In the genomic region with DNA sequence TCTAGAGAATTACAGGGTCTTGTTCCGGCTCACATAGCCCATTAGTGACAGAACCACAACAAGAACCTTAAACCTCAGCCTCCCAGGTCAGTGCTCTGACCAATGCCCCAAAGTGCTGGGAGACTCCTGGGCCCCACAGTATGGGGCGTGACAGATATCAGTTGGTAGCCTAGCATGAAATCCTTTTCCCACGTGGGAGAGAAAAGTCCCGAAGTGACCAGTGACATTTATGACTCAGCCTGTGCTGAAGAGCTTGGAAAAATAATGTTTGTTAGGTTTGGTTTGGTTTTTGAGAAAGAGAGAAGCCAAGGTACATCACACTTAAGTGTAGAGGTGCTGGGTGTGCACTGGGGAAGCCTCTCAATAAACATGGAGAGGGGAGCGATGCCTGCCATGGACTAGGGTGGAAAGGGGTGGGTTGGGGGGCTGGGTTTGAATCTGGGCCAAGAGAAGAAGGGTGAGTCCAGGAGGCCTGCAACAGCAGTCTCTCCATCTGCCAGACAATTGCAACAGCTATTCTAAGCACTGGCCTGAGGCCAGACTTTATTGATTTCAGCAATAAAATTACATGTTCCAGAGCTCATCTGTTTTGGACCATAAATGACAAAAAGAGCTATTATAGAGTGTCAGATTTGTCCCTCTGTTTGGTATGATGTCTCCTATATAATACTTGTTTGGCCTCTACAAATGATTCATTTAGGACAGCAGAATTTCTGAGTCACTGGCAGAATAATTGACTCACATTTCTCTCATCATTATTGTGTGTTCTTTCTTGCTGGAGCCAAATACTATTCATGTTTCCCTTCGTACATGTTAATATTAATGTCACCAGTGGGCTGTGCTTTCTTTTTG, we compare ENCODE assay signal across 8 cellular contexts. TPM values are rescaled to one million over a fixed set of nuclear protein-coding genes. Genes with fewer than 3 reads are reported as not detected.
DNase-seq lines count a peak whose midpoint lies in the region; ATAC-seq and TF ChIP-seq lines count a peak whose summit lies in the region.

No MANE protein-coding gene starts in this region.

- ATAC-seq in GM19023 (IDR thresholded peaks at IDR 0.05; ENCODE audit: unreplicated experiment), result no peak

- H3K4me1 ChIP-seq in CD8-positive, alpha-beta memory T cell (ENCODE audit: insufficient read depth, low read length), result no peaks in the 10 kb centered on the region

- DNase-seq in AG09309 (ENCODE audit: low read depth), result peak; percentile 13
- peak; percentile 97 for DNase-seq in NCI-H1105 treated with DMSO at 0.1 percent for 48 hours (lab: John Stamatoyannopoulos, UW)
- peak; percentile 39 for DNase-seq in astrocyte of the hippocampus (ENCODE audit: low read depth, low spot score)
- DNase-seq in lung microvascular endothelial cell (ENCODE audit: low read depth in 2 of 2), result peak; percentile 83 to 96
- DNase-seq in NCI-H2196 (lab: John Stamatoyannopoulos, UW; ENCODE audit: unreplicated experiment), result no peak
- DNase-seq in CD8-positive, alpha-beta memory T cell, result no peak
- DNase-seq in T-helper 1 cell, result no peak

- H3K9me3 Mint-ChIP-seq in CD8-positive, alpha-beta memory T cell, result no peaks in the 10 kb centered on the region

- CTCF ChIA-PET in CD8-positive, alpha-beta memory T cell (lab: Charles Lee), result no interaction called here

- H3K9me3 ChIP-seq in CD8-positive, alpha-beta memory T cell (ENCODE audit: low read length), result no peaks in the 10 kb centered on the region

- no peak overlapping the region for H3K27ac Mint-ChIP-seq in CD8-positive, alpha-beta memory T cell

- no peaks in the 10 kb centered on the region for H3K27me3 ChIP-seq in CD8-positive, alpha-beta memory T cell (ENCODE audit: insufficient read depth, low read length, poor library complexity, severe bottlenecking)

- no peaks in the 10 kb centered on the region for H3K4me1 Mint-ChIP-seq in CD8-positive, alpha-beta memory T cell

- no peaks in the 10 kb centered on the region for H3K36me3 ChIP-seq in CD8-positive, alpha-beta memory T cell (ENCODE audit: insufficient read depth, low read length)

- H3K27ac ChIP-seq in CD8-positive, alpha-beta memory T cell (ENCODE audit: low read depth, low read length), result no peak overlapping the region

- POLR2A ChIA-PET in CD8-positive, alpha-beta memory T cell (lab: Charles Lee), result no interaction called here

- no peaks in the 10 kb centered on the region for H3K36me3 Mint-ChIP-seq in CD8-positive, alpha-beta memory T cell

- TF ChIP-seq CTCF in AG09309 (IDR thresholded peaks at IDR 0.05; ENCODE audit: control insufficient read depth, insufficient read depth, low read depth, low read length, missing control alignments), result no peak

- no peak overlapping the region for H3K4me3 ChIP-seq in AG09309 (ENCODE audit: control insufficient read depth, low read depth, low read length)
- H3K4me3 ChIP-seq in CD8-positive, alpha-beta memory T cell (ENCODE audit: low read length), result no peak overlapping the region

- H3K27me3 Mint-ChIP-seq in CD8-positive, alpha-beta memory T cell, result peaks cover 16 to 39% of the 10 kb centered on the region in 2 donors

- H3K4me3 Mint-ChIP-seq in CD8-positive, alpha-beta memory T cell, result no peak overlapping the region

RNA-seq across cellular contexts. Expression of a gene that starts 43.4 kb away (rescaled TPM):
- total RNA-seq in lung microvascular endothelial cell, result 0.60 and 0.87 TPM in 2 replicates
- under 1 TPM; 0.09 to 0.13 TPM for total RNA-seq in CD8-positive, alpha-beta memory T cell
- not detected for polyA plus RNA-seq in CD8-positive, alpha-beta memory T cell

RNA-seq across cellular contexts. Expression of a gene that starts 50.0 kb away (rescaled TPM):
- total RNA-seq in lung microvascular endothelial cell, result 78.7 and 103 TPM in 2 replicates
- total RNA-seq in CD8-positive, alpha-beta memory T cell, result 10 to 100 TPM; 42.5 to 42.9 TPM
- polyA plus RNA-seq in CD8-positive, alpha-beta memory T cell, result 15.8 TPM

RNA-seq across cellular contexts. Expression of a gene that starts 54.9 kb away (rescaled TPM):
- total RNA-seq in lung microvascular endothelial cell, result 20.0 and 45.6 TPM in 2 replicates
- under 1 TPM in 1 of 2 experiments, not detected in 1; 0.13 TPM for total RNA-seq in CD8-positive, alpha-beta memory T cell
- not detected for polyA plus RNA-seq in CD8-positive, alpha-beta memory T cell

Comparison
In these comparisons a context has a peak if more than half of its experiments do, and no peak if none do; other contexts are left out.
1. DNase-seq: peak in AG09309 (single experiment), NCI-H1105 treated with DMSO at 0.1 percent for 48 hours (single experiment), astrocyte of the hippocampus (single experiment) and lung microvascular endothelial cell (2 of 2); none in NCI-H2196 (single experiment), CD8-positive, alpha-beta memory T cell (0 of 5) and T-helper 1 cell (0 of 5).
2. RNA of a gene that starts 54.9 kb away (total RNA-seq): 20.0 to 45.6 TPM in lung microvascular endothelial cell; 0.13 TPM in CD8-positive, alpha-beta memory T cell; every median in the first group is over 10 times any median in the second.